Comparison of ENCODE assay signal across 10 cellular contexts in the genomic region with DNA sequence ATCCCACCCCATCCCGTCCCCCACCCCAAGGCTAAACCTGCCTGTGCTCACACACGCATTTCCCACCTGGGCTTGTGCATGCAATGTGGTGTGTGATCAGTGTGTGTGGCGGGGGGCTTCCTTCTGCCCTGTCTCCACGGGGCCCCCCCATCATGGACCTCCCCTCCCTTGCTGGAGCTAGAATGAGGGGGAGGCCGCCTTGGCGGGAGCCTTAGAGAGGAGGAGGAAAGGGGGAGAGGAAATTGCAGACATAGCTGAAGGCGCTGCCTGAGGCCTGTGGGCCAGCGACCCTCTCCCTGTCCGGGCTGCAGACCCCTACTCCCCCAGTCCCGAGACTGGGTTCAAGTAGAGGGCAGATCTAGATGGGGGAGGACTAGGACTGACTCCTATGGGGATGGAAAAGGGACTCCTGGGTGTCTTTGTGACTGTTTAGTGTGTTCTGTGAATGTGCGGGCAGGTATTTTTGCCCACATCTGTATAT. TPM values are rescaled to one million over a fixed set of nuclear protein-coding genes. Genes with fewer than 3 reads are reported as not detected.
DNase-seq lines count a peak whose midpoint lies in the region; ATAC-seq, FAIRE-seq and TF ChIP-seq lines count a peak whose summit lies in the region.
"Had no signal": no experiment of that assay in that cellular context is flagged by ENCODE, and none has a peak within 500 bp of the region (broad histone marks: within the 10 kb centered on the region; RNA-seq: fewer than 3 reads in every experiment).

No MANE protein-coding gene starts in this region.

- peak overlapping the region; percentile 88 for H3K4me2 ChIP-seq in A549

- peak overlapping the region in 3 of 6 donors; percentile 56 to 75 (median 68) for H3K27ac Mint-ChIP-seq in naive B cell

- 83% methylated on average over 5 of the region's 11 CpGs for WGBS in A549 (ENCODE audit: missing lambda C conversion rate)

- H3K4me3 Mint-ChIP-seq in naive B cell: peak overlapping the region; percentile 74 to 90 (median 82)

- DNase-seq in A549 (ENCODE audit: low read depth in 1 of 2, low spot score in 1 of 2) (no peak), HFF-Myc (ENCODE audit: extremely low read depth, low read depth) (no peak), brain microvascular endothelial cell (no peak), naive B cell (no peak), EL (no peak), NCI-H187 treated with DMSO at 0.1 percent for 48 hours (lab: John Stamatoyannopoulos, UW) (no peak), HuH-7 (ENCODE audit: low spot score) (no peak)
- DNase-seq in effector CD8-positive, alpha-beta T cell (lab: John Stamatoyannopoulos, UW): no peak

- no peaks in the 10 kb centered on the region for H3K27me3 ChIP-seq in brain microvascular endothelial cell (replicated peaks)

- POLR2A ChIA-PET in A549 (lab: Yijun Ruan, JAX): no interaction called here

- H3K4me1 ChIP-seq in A549: peaks cover 11% of the 10 kb centered on the region; the same call in 2 of the 3 replicates

- in situ Hi-C loops in brain microvascular endothelial cell (cut with HindIII; ENCODE audit: low pct_ligation_motif_present, low sequenced_read_pairs): no loop called here

- ATAC-seq in A549 (no peak), naive B cell (ENCODE audit: low read depth in 2 of 2) (no peak)

- FAIRE-seq in A549 (lab: Jason Lieb, UNC): no peak

- H3K4me3 ChIP-seq in A549 (peak overlapping the region; percentile 79; the same call in 1 of the 3 replicates), HFF-Myc (replicated peaks; ENCODE audit: low read depth, low read length) (peak overlapping the region; percentile 76), brain microvascular endothelial cell (ENCODE audit: low read depth, low read length) (peak overlapping the region; percentile 79)

- TF ChIP-seq POLR2A in A549 (IDR thresholded peaks at IDR 0.05; ENCODE audit: low read length): no peak

- H3K36me3 Mint-ChIP-seq in naive B cell: no peaks in the 10 kb centered on the region

- no peaks in the 10 kb centered on the region for H3K9me3 ChIP-seq in A549

- H3K27ac ChIP-seq in A549 (peak overlapping the region; percentile 76 to 96; a peak in 5 of 6 replicates), brain microvascular endothelial cell (no peak overlapping the region)
- H3K27ac ChIP-seq: epithelial cell of prostate, HL-60 had no signal

- TF ChIP-seq CTCF in A549 (IDR thresholded peaks at IDR 0.05) (no peak), HFF-Myc (IDR thresholded peaks at IDR 0.05; ENCODE audit: low read depth, low read length, missing control alignments) (no peak), brain microvascular endothelial cell (IDR thresholded peaks at IDR 0.05; ENCODE audit: low read depth, low read length, missing control alignments) (no peak)

- TF ChIP-seq EP300 in A549 (IDR thresholded peaks at IDR 0.05): no peak

- CTCF ChIA-PET in A549 (lab: Yijun Ruan, JAX): interaction anchor here (0.7 to 5.0 kb wide), 4 partner anchors 8 to 175 kb away, joined by 3 to 33 read pairs (median 4); a partner anchor contains a TSS

- peaks cover 8% of the 10 kb centered on the region for H3K36me3 ChIP-seq in brain microvascular endothelial cell (replicated peaks)

- no peaks in the 10 kb centered on the region for H3K9me3 Mint-ChIP-seq in naive B cell

- peaks cover 23 to 34% (median 24%) of the 10 kb centered on the region in 3 donors for H3K4me1 Mint-ChIP-seq in naive B cell

- no peak for TF ChIP-seq RAD21 in A549 (conservative IDR thresholded peaks at IDR 0.05 in 1 of 2, IDR thresholded peaks at IDR 0.05 in 1 of 2)

- peaks cover 14 to 33% (median 22%) of the 10 kb centered on the region in 3 donors for H3K27me3 Mint-ChIP-seq in naive B cell

TF ChIP-seq in A549, 52 proteins besides CTCF, POLR2A, EP300 and RAD21:
- no peak for TF ChIP-seq EHF (CRISPR knock-in tag; IDR thresholded peaks at IDR 0.05)
- no peak for TF ChIP-seq NPAS2 (CRISPR knock-in tag; IDR thresholded peaks at IDR 0.05; ENCODE audit: borderline replicate concordance)
- TF ChIP-seq NFE2L2 (conservative IDR thresholded peaks at IDR 0.05; ENCODE audit: low read length): no peak
- no peak for TF ChIP-seq ZSCAN20 (CRISPR knock-in tag; IDR thresholded peaks at IDR 0.05)
- TF ChIP-seq CHD4 (IDR thresholded peaks at IDR 0.05; ENCODE audit: borderline replicate concordance): no peak

RNA-seq across cellular contexts. Expression of a gene that starts 0.9 kb away (rescaled TPM):
- polyA plus RNA-seq in A549 (2011; rRNA removed) (2.0 and 2.9 TPM in 2 replicates), A549 (2017; fragmentation: RNase III; extraction: RNeasy Plus Mini Kit Qiagen cat#74134 plus additional on column Dnase treatment) (7.5 to 10.8 TPM (median 8.5 TPM) in 3 replicates), naive B cell (ENCODE audit: low read depth in 6 of 6) (1 to 10 TPM in 1 of 6 donors, under 1 TPM in 3, not detected in 2; 0.52 to 1.3 (median 0.74) TPM)
- polyA plus RNA-seq in A549 (2012; cell fraction: cytosol; rRNA removed): 11.5 and 19.9 TPM in 2 replicates
- 8.9 and 13.1 TPM in 2 replicates for polyA plus RNA-seq in A549 (2012; cell fraction: nucleus; rRNA removed)
- polyA minus RNA-seq in A549 (2011; rRNA and poly(A)+ RNA removed): 0.58 and 1.2 TPM in 2 replicates

RNA-seq across cellular contexts. Expression of a gene that starts 18.2 kb away (rescaled TPM):
- polyA plus RNA-seq in A549 (2011; rRNA removed): 0.41 and 0.53 TPM in 2 replicates
- polyA plus RNA-seq in A549 (2012; cell fraction: cytosol; rRNA removed): 0.42 and 0.45 TPM in 2 replicates
- polyA plus RNA-seq in A549 (2012; cell fraction: nucleus; rRNA removed): 3.7 and 4.1 TPM in 2 replicates
- polyA plus RNA-seq in A549 (2017; fragmentation: RNase III; extraction: RNeasy Plus Mini Kit Qiagen cat#74134 plus additional on column Dnase treatment): 1.1 to 1.6 TPM (median 1.4 TPM) in 3 replicates
- polyA minus RNA-seq in A549 (2011; rRNA and poly(A)+ RNA removed): 0.34 and 0.45 TPM in 2 replicates
- under 1 TPM in 4 of 6 donors, not detected in 2; 0.23 to 0.51 (median 0.36) TPM for polyA plus RNA-seq in naive B cell (ENCODE audit: low read depth in 6 of 6)
